1 cellular context compared by ENCODE assay signal in genomic region chr3:152779649-152780048, GRCh38.
TF ChIP-seq lines count a peak whose summit lies in the region.

No MANE protein-coding gene starts in this region.

TF ChIP-seq in GM23338, 12 proteins besides CTCF, POLR2A, EP300 and RAD21:
- no peak for TF ChIP-seq ZNF462 (CRISPR knock-in tag; IDR thresholded peaks at IDR 0.05)
